ENCODE assay signal across 18 cellular contexts in genomic region chr2:212367431-212367830, GRCh38.
"Had no signal": no experiment of that assay in that cellular context is flagged by ENCODE, and none has a peak within 500 bp of the region (broad histone marks: within the 10 kb centered on the region; RNA-seq: fewer than 3 reads in every experiment).

No MANE protein-coding gene starts in this region.

- H3K27ac ChIP-seq: SJSA1, SK-N-MC had no signal

- H3K27me3 ChIP-seq: SJSA1 had no signal

- DNase-seq: KBM-7, NCI-H1092 treated with DMSO at 0.1 percent for 48 hours, NCI-H1436, NCI-H187, NCI-H2029, NCI-H2081 treated with DMSO at 0.1 percent for 48 hours, NCI-H2171, NCI-H226, NCI-H446, NCI-H510A, NCI-H524 treated with DMSO at 0.1 percent for 48 hours, NCI-H69, NCI-H774, Right ventricle myocardium superior, RPMI8226, SIG-M5 had no signal
